25 cellular contexts compared by ENCODE assay signal in the genomic region with DNA sequence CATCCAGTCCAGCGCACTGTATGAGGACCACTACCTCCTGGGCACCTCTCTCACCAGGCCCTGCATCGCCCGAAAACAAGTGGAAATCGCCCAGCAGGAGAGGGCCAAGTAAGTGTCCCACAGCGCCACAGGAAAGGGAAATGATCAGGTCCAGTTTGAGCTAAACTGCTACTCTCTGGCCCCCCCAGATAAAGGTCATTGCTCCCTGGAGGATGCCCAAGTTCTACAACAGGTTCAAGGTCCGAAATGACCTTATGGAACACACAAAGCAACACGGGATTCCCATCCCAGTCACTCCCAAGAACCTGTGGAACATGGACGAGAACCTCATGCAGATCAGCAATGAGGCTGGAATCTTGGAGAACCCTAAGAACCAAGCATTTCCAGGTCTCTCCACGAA.
DNase-seq lines count a peak whose midpoint lies in the region; ATAC-seq, FAIRE-seq and TF ChIP-seq lines count a peak whose summit lies in the region.
"Had no signal": no experiment of that assay in that cellular context is flagged by ENCODE, and none has a peak within 500 bp of the region (broad histone marks: within the 10 kb centered on the region; RNA-seq: fewer than 3 reads in every experiment).

No MANE protein-coding gene starts in this region.

- H3K9me3 ChIP-seq in HepG2 (ENCODE audit: low read length) (no peaks in the 10 kb centered on the region), right lobe of liver (no peaks in the 10 kb centered on the region)
- H3K9me3 ChIP-seq: BE2C had no signal

- intact Hi-C loops in HepG2 (cut with micrococcal nuclease; ENCODE audit: unreplicated experiment) (no loop called here), right lobe of liver (cut with DNase I) (no loop called here)

- no peak for FAIRE-seq in HepG2 (lab: Jason Lieb, UNC)
- FAIRE-seq: A204.1, GM12878, GM12892, GM18507 had no signal

- POLR2A ChIA-PET in HepG2 (lab: Yijun Ruan, JAX) = no interaction called here

- no peak for TF ChIP-seq RAD21 in HepG2 (CRISPR knock-in tag; IDR thresholded peaks at IDR 0.05)

- H3K4me1 ChIP-seq in HepG2 (ENCODE audit: insufficient read depth, low read length) (0 out of 2 replicates have a peak, but pooled peaks cover 7% of the 10 kb centered on the region), right lobe of liver (no peaks in the 10 kb centered on the region)
- H3K4me1 ChIP-seq: BE2C, BLaER1 had no signal

- no peaks in the 10 kb centered on the region for H4K20me1 ChIP-seq in HepG2 (ENCODE audit: insufficient read depth, low read length)
- H4K20me1 ChIP-seq: BLaER1 had no signal

- DNase-seq in HepG2 (ENCODE audit: low spot score) (no peak), right lobe of liver (peak in 1 of 3 donors; percentile 55), NOMO-1 treated with dmso at 0.1 percent for 144 hours (lab: John Stamatoyannopoulos, UW; ENCODE audit: unreplicated experiment) (no peak), iPS-NIHi11 (ENCODE audit: low spot score) (no peak)
- DNase-seq: 8988T; ACHN; BE2C; C1 segment of cervical spinal cord; CD4-positive, alpha-beta memory T cell; CD4-positive, CD25-positive, alpha-beta regulatory T cell; CD8-positive, alpha-beta memory T cell; COR-L47; DMS 273 treated with DMSO at 0.1 percent for 48 hours; DMS153; DMS53; DMS79; DND-41; EL; GDM1 had no signal

- CTCF ChIA-PET in HepG2 (lab: Yijun Ruan, JAX; ENCODE audit: low intra/inter-chr PET ratio, low total read pairs) = no interaction called here

- H3K4me3 ChIP-seq in HepG2 (replicated peaks in 1 of 3; ENCODE audit: insufficient read depth in 1 of 3, low read depth in 2 of 3, low read length in 3 of 3) (no peak overlapping the region), right lobe of liver (no peak overlapping the region)
- H3K4me3 ChIP-seq: BLaER1, GM12878 had no signal

- TF ChIP-seq POLR2A in HepG2 (IDR thresholded peaks at IDR 0.05; ENCODE audit: insufficient read depth in 1 of 2, low read depth in 2 of 2, low read length in 2 of 2) (no peak), right lobe of liver (IDR thresholded peaks at IDR 0.05) (no peak)

- in situ Hi-C loops in HepG2 (cut with HindIII; ENCODE audit: extremely low pct_ligation_motif_present, low pct_unique_long_range_greater_than_20kb) = no loop called here

- H3K27ac ChIP-seq in HepG2 (ENCODE audit: extremely low read length, insufficient read depth, low read length) = no peak overlapping the region
- no peak overlapping the region for H3K27ac ChIP-seq in right lobe of liver
- H3K27ac ChIP-seq: BLaER1 had no signal

- H3K36me3 ChIP-seq in HepG2 (replicated peaks in 1 of 2; ENCODE audit: control insufficient read depth in 1 of 2, insufficient read depth in 2 of 2, low read length in 2 of 2) (no peaks in the 10 kb centered on the region), right lobe of liver (no peaks in the 10 kb centered on the region)
- H3K36me3 ChIP-seq: BE2C, BLaER1 had no signal

- H3K9ac ChIP-seq in HepG2 (ENCODE audit: insufficient read depth, low read depth, low read length) = no peak overlapping the region
- H3K9ac ChIP-seq: BLaER1 had no signal

- no peak for TF ChIP-seq EP300 in HepG2 (IDR thresholded peaks at IDR 0.05; ENCODE audit: low read depth in 2 of 2, low read length in 2 of 2)
- TF ChIP-seq EP300 in HepG2 (CRISPR knock-in tag; IDR thresholded peaks at IDR 0.05; ENCODE audit: borderline replicate concordance) = no peak

- no peaks in the 10 kb centered on the region for H3K27me3 ChIP-seq in HepG2 (ENCODE audit: control insufficient read depth in 1 of 2, insufficient read depth in 2 of 2, low read length in 2 of 2)
- no peaks in the 10 kb centered on the region for H3K27me3 ChIP-seq in right lobe of liver
- H3K27me3 ChIP-seq: BE2C had no signal

- TF ChIP-seq CTCF in HepG2 (CRISPR knock-in tag; IDR thresholded peaks at IDR 0.05) (no peak), right lobe of liver (IDR thresholded peaks at IDR 0.05) (no peak)

- ATAC-seq in HepG2 = no peak
- ATAC-seq in right lobe of liver = peak; percentile 81 to 89 (median 88)
- ATAC-seq in GM21717 (IDR thresholded peaks at IDR 0.05; ENCODE audit: unreplicated experiment) = no peak
- ATAC-seq: GM12878 had no signal

- 80% methylated on average over 1 of the region's 9 CpGs for WGBS in HepG2 (ENCODE audit: low lambda C conversion rate)
- 51% methylated on average over 8 of the region's 9 CpGs for WGBS in right lobe of liver (ENCODE audit: insufficient coverage, low coverage, low lambda C conversion rate, missing lambda C conversion rate)

- H3K4me2 ChIP-seq in HepG2 (ENCODE audit: low read depth, low read length) = no peak overlapping the region
- H3K4me2 ChIP-seq: BLaER1 had no signal

- H2AFZ ChIP-seq in HepG2 (ENCODE audit: low read length) = no peak overlapping the region

- BruUV-seq in HepG2 (replicated peaks; lab: Mats Ljungman, UMichigan) = no TSS peak

- H3K79me2 ChIP-seq in HepG2 (ENCODE audit: insufficient read depth, low read length) = no peaks in the 10 kb centered on the region

TF ChIP-seq in HepG2, 621 proteins besides CTCF, POLR2A, EP300 and RAD21:
- TF ChIP-seq, protein P1, sequence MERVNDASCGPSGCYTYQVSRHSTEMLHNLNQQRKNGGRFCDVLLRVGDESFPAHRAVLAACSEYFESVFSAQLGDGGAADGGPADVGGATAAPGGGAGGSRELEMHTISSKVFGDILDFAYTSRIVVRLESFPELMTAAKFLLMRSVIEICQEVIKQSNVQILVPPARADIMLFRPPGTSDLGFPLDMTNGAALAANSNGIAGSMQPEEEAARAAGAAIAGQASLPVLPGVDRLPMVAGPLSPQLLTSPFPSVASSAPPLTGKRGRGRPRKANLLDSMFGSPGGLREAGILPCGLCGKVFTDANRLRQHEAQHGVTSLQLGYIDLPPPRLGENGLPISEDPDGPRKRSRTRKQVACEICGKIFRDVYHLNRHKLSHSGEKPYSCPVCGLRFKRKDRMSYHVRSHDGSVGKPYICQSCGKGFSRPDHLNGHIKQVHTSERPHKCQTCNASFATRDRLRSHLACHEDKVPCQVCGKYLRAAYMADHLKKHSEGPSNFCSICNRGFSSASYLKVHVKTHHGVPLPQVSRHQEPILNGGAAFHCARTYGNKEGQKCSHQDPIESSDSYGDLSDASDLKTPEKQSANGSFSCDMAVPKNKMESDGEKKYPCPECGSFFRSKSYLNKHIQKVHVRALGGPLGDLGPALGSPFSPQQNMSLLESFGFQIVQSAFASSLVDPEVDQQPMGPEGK (CRISPR knock-in tag; IDR thresholded peaks at IDR 0.05) = 0 out of 2 replicates have a peak, but pooled peaks have one; percentile 38
- TF ChIP-seq ZNF225 (CRISPR knock-in tag; IDR thresholded peaks at IDR 0.05) = no peak

Comparison
In these comparisons a context has a peak if more than half of its experiments do, and no peak if none do; other contexts are left out.
1. ATAC-seq: peak in right lobe of liver (4 of 4); none in HepG2 (single experiment) and GM21717 (single experiment).